17 cellular contexts compared by ENCODE assay signal in the genomic region with DNA sequence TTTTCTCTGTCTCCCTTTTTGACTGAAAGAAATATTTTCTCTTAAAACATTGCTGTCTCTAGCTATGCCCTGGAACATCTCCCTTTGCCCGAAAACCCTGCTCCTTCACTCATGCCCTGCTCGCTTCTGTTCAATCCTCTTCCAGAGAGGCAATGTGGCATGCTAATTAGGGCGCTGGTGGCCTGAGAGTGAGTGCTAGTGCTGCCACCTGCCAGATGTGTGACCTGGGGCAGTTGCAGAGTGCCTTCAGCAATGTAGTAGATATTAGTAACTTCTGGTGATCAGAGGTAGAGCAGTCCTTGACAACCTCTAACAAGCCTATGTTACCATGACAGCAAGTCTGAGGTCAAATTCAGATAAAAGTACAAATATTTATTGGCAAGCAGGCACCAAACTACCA.
"Had no signal": no experiment of that assay in that cellular context is flagged by ENCODE, and none has a peak within 500 bp of the region (broad histone marks: within the 10 kb centered on the region; RNA-seq: fewer than 3 reads in every experiment).

No MANE protein-coding gene starts in this region.

- H3K9me3 ChIP-seq: adrenal gland, body of pancreas, esophagus squamous epithelium, mucosa of descending colon, psoas muscle, spleen had no signal

- H3K4me3 ChIP-seq: adrenal gland, body of pancreas, esophagus squamous epithelium, mucosa of descending colon, psoas muscle, spleen had no signal

- DNase-seq: activated CD8-positive, alpha-beta memory T cell treated with anti-CD3 and anti-CD28 coated beads, Interleukin-2, amount 50 U/mL, for 48 hours; activated CD8-positive, alpha-beta T cell treated with anti-CD3 and anti-CD28 coated beads, Interleukin-2, amount 10 ng/mL, durations not matched to agents 7 days and 5 days; activated naive CD4-positive, alpha-beta T cell treated with anti-CD3 and anti-CD28 coated beads, Interleukin-2, amount 50 U/mL, for 16 hours; adrenal gland; cerebellar nuclear complex; esophagus squamous epithelium; foreskin fibroblast; mammary epithelial cell; mucosa of descending colon; naive thymus-derived CD8-positive, alpha-beta T cell; psoas muscle; spleen; stimulated activated CD4-positive, alpha-beta T cell treated with anti-CD3 and anti-CD28 coated beads, Interleukin-2, amount 100 ng/mL, for 24 hours; stimulated activated naive B cell treated with anti-CD40 and anti-IgM and Interleukin-4, amounts not matched to agents 10 μg/mL and 1 μg/mL and 100 μg/mL, for 72 hours; T-cell; T1000 had no signal

- H3K36me3 ChIP-seq: adrenal gland, esophagus squamous epithelium, spleen had no signal

- H3K27me3 ChIP-seq: adrenal gland, body of pancreas, esophagus squamous epithelium, spleen had no signal

- H3K4me1 ChIP-seq: adrenal gland, body of pancreas, esophagus squamous epithelium, psoas muscle, spleen had no signal

- H3K4me1 Mint-ChIP-seq: naive thymus-derived CD8-positive, alpha-beta T cell; stimulated activated naive B cell treated with anti-CD40 and anti-IgM and Interleukin-4, amounts not matched to agents 10 μg/mL and 1 μg/mL and 100 μg/mL, for 72 hours; T-cell had no signal

- H3K9me3 Mint-ChIP-seq: naive thymus-derived CD8-positive, alpha-beta T cell; T-cell had no signal

- H3K27me3 Mint-ChIP-seq: stimulated activated naive B cell treated with anti-CD40 and anti-IgM and Interleukin-4, amounts not matched to agents 10 μg/mL and 1 μg/mL and 100 μg/mL, for 72 hours had no signal

- H3K36me3 Mint-ChIP-seq: naive thymus-derived CD8-positive, alpha-beta T cell; stimulated activated naive B cell treated with anti-CD40 and anti-IgM and Interleukin-4, amounts not matched to agents 10 μg/mL and 1 μg/mL and 100 μg/mL, for 72 hours; T-cell had no signal

- H3K27ac ChIP-seq: body of pancreas, esophagus squamous epithelium, psoas muscle, spleen had no signal

- ATAC-seq: activated CD8-positive, alpha-beta T cell treated with anti-CD3 and anti-CD28 coated beads, Interleukin-2, amount 10 ng/mL, durations not matched to agents 7 days and 5 days; body of pancreas; mucosa of descending colon; naive thymus-derived CD8-positive, alpha-beta T cell; psoas muscle; T-cell had no signal

- H3K4me3 Mint-ChIP-seq: activated CD8-positive, alpha-beta T cell treated with anti-CD3 and anti-CD28 coated beads, Interleukin-2, amount 10 ng/mL, durations not matched to agents 7 days and 5 days; naive thymus-derived CD8-positive, alpha-beta T cell; stimulated activated naive B cell treated with anti-CD40 and anti-IgM and Interleukin-4, amounts not matched to agents 10 μg/mL and 1 μg/mL and 100 μg/mL, for 72 hours; T-cell had no signal

- H3K27ac Mint-ChIP-seq: activated CD8-positive, alpha-beta T cell treated with anti-CD3 and anti-CD28 coated beads, Interleukin-2, amount 10 ng/mL, durations not matched to agents 7 days and 5 days; stimulated activated naive B cell treated with anti-CD40 and anti-IgM and Interleukin-4, amounts not matched to agents 10 μg/mL and 1 μg/mL and 100 μg/mL, for 72 hours; T-cell had no signal
